In genomic region chr1:65002508-65003315, GRCh38 we compare ENCODE assay signal across 8 cellular contexts. TPM values are rescaled to one million over a fixed set of nuclear protein-coding genes. Genes with fewer than 3 reads are reported as not detected.
DNase-seq lines count a peak whose midpoint lies in the region; ATAC-seq, FAIRE-seq and TF ChIP-seq lines count a peak whose summit lies in the region.

No MANE protein-coding gene starts in this region.

- peak overlapping the region; percentile 38 for H3K27ac ChIP-seq in CD4-positive, CD25-positive, alpha-beta regulatory T cell (ENCODE audit: insufficient read depth, low read length, poor library complexity, severe bottlenecking)
- peak overlapping the region; percentile 37 to 91 for H3K27ac ChIP-seq in small intestine (ENCODE audit: low read depth in 1 of 2, low read length in 1 of 2)

- peak overlapping the region; percentile 57 to 89 (median 75) for H3K27ac Mint-ChIP-seq in CD4-positive, CD25-positive, alpha-beta regulatory T cell

- no peak for TF ChIP-seq CTCF in bronchial epithelial cell (IDR thresholded peaks at IDR 0.05; ENCODE audit: insufficient read depth, low read length, severe bottlenecking)

- H3K4me1 Mint-ChIP-seq in CD4-positive, CD25-positive, alpha-beta regulatory T cell = peaks cover 18 to 38% (median 35%) of the 10 kb centered on the region in 4 donors

- FAIRE-seq in HTR-8/SVneo (lab: Jason Lieb, UNC) = no peak
- no peak for FAIRE-seq in bronchial epithelial cell (lab: Jason Lieb, UNC)
- FAIRE-seq in small intestine (lab: Jason Lieb, UNC) = no peak

- H3K9me3 Mint-ChIP-seq in CD4-positive, CD25-positive, alpha-beta regulatory T cell = peaks cover 0 to 11% (median 2%) of the 10 kb centered on the region in 7 donors

- peak; percentile 72 to 73 for ATAC-seq in CD4-positive, CD25-positive, alpha-beta regulatory T cell (ENCODE audit: low read depth in 2 of 2)
- peak; percentile 74 for ATAC-seq in GM21390 (IDR thresholded peaks at IDR 0.05; ENCODE audit: unreplicated experiment)

- H3K27me3 Mint-ChIP-seq in CD4-positive, CD25-positive, alpha-beta regulatory T cell = peaks cover 13% of the 10 kb centered on the region

- H3K36me3 Mint-ChIP-seq in CD4-positive, CD25-positive, alpha-beta regulatory T cell = peaks cover 5% of the 10 kb centered on the region

- peaks cover 27% of the 10 kb centered on the region for H3K4me1 ChIP-seq in CD4-positive, CD25-positive, alpha-beta regulatory T cell (ENCODE audit: control insufficient read depth, insufficient read depth, low read length, poor library complexity, severe bottlenecking)
- H3K4me1 ChIP-seq in small intestine (ENCODE audit: control insufficient read depth in 2 of 2, insufficient read depth in 1 of 2, low read depth in 1 of 2, low read length in 1 of 2) = no peaks in the 10 kb centered on the region

- H3K4me3 Mint-ChIP-seq in CD4-positive, CD25-positive, alpha-beta regulatory T cell = peak overlapping the region; percentile 76 to 94 (median 88)

- peak overlapping the region; percentile 86 for H3K4me3 ChIP-seq in CD4-positive, CD25-positive, alpha-beta regulatory T cell (ENCODE audit: low read depth, low read length)
- H3K4me3 ChIP-seq in bronchial epithelial cell (ENCODE audit: low read depth, low read length) (peak overlapping the region; percentile 73), small intestine (ENCODE audit: low read depth in 1 of 2, low read length in 2 of 2) (peak overlapping the region; percentile 8 to 65)

- H3K27me3 ChIP-seq in CD4-positive, CD25-positive, alpha-beta regulatory T cell (ENCODE audit: control insufficient read depth, insufficient read depth, low read length) = no peaks in the 10 kb centered on the region
- H3K27me3 ChIP-seq in bronchial epithelial cell (ENCODE audit: control insufficient read depth, insufficient read depth, low read length) = no peaks in the 10 kb centered on the region
- no peaks in the 10 kb centered on the region for H3K27me3 ChIP-seq in small intestine (ENCODE audit: control insufficient read depth in 2 of 2, insufficient read depth in 2 of 2, low read length in 2 of 2)

- peak; percentile 56 to 63 (median 63) for DNase-seq in CD4-positive, CD25-positive, alpha-beta regulatory T cell
- DNase-seq in HTR-8/SVneo (ENCODE audit: insufficient read length, low spot score) (peak; percentile 48), bronchial epithelial cell (ENCODE audit: low read depth) (peak; percentile 76), inferior parietal cortex (ENCODE audit: extremely low spot score) (peak; percentile 60), small intestine (peak; percentile 52), SHP77 treated with DMSO at 0.1 percent for 48 hours (lab: John Stamatoyannopoulos, UW) (no peak)
- DNase-seq in activated CD4-positive, CD25-positive, alpha-beta regulatory T cell (lab: John Stamatoyannopoulos, UW) = peak; percentile 22 to 47 (median 34)

- no peaks in the 10 kb centered on the region for H3K9me3 ChIP-seq in CD4-positive, CD25-positive, alpha-beta regulatory T cell (ENCODE audit: control insufficient read depth in 2 of 2, low read length in 2 of 2)
- H3K9me3 ChIP-seq in small intestine (ENCODE audit: control insufficient read depth, low read depth) = no peaks in the 10 kb centered on the region

- WGBS in small intestine, 3 donors = 0 to 3% (median 2%) methylated on average over 59 to 72 of the region's 72 CpGs

- H3K36me3 ChIP-seq in CD4-positive, CD25-positive, alpha-beta regulatory T cell (ENCODE audit: control insufficient read depth, insufficient read depth, low read length) = no peaks in the 10 kb centered on the region
- H3K36me3 ChIP-seq in bronchial epithelial cell (ENCODE audit: control insufficient read depth, insufficient read depth, low read length) (no peaks in the 10 kb centered on the region), small intestine (ENCODE audit: control insufficient read depth in 2 of 2, insufficient read depth in 2 of 2, low read length in 2 of 2) (no peaks in the 10 kb centered on the region)

RNA-seq across cellular contexts. Expression of gene JAK1, which starts 36.4 kb away (rescaled TPM):
- total RNA-seq in CD4-positive, CD25-positive, alpha-beta regulatory T cell = 333 TPM
- 100 to 1,000 TPM; 215 to 231 (median 223) TPM for polyA plus RNA-seq in CD4-positive, CD25-positive, alpha-beta regulatory T cell
- 55.8 and 63.0 TPM in 2 replicates for total RNA-seq in bronchial epithelial cell
- polyA plus RNA-seq in small intestine = 10 to 100 TPM; 29.4 to 33.3 (median 31.9) TPM
